In the genomic region with DNA sequence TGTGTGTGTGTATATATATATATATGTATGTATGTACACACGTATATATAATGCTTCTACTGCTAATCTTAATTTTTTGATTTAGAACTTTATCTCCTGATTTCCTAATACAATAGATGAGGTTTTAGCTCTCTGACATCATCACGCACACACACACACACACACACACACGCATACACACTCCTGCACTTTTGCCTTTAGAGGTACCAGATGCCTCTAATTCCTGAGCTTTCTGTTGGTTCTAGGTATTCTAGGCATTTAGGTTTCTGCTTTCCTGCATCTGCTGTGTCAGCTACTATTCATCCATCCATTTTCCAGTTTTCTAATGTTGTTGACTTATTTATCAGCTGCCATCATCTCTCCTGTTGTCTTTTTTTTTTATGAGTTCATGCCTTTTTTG, we compare ENCODE assay signal across 39 cellular contexts.
"Had no signal": no experiment of that assay in that cellular context is flagged by ENCODE, and none has a peak within 500 bp of the region (broad histone marks: within the 10 kb centered on the region; RNA-seq: fewer than 3 reads in every experiment).

No MANE protein-coding gene starts in this region.

- DNase-seq: activated B cell treated with CpG ODN at 0.5 μM for 24 hours; activated CD4-positive, alpha-beta memory T cell treated with anti-CD3 and anti-CD28 coated beads for 36 hours; activated CD4-positive, alpha-beta T cell treated with anti-CD3 and anti-CD28 coated beads for 4 hours; activated CD4-positive, alpha-beta T cell treated with anti-CD3 and anti-CD28 coated beads, Interleukin-2, amount 10 ng/mL, durations not matched to agents 24 days and 14 days; activated CD4-positive, alpha-beta T cell treated with anti-CD3 and anti-CD28 coated beads, Interleukin-2, amount 50 U/mL, for 1 hour; activated CD4-positive, alpha-beta T cell treated with anti-CD3 and anti-CD28 coated beads, Interleukin-2, amount 50 U/mL, for 4 hours; activated CD4-positive, CD25-positive, alpha-beta regulatory T cell treated with anti-CD3 and anti-CD28 coated beads, Interleukin-2, amount 50 U/mL, for 72 hours; activated CD8-positive, alpha-beta memory T cell treated with anti-CD3 and anti-CD28 coated beads, Interleukin-2, amount 50 U/mL, for 4 hours; activated CD8-positive, alpha-beta T cell treated with anti-CD3 and anti-CD28 coated beads for 36 hours; activated effector memory CD4-positive, alpha-beta T cell treated with anti-CD3 and anti-CD28 coated beads, Interleukin-2, amount 50 U/mL, for 16 hours; activated gamma-delta T cell treated with Interleukin-2 at 50 U/mL for 16 hours; activated naive CD4-positive, alpha-beta T cell; activated naive CD4-positive, alpha-beta T cell treated with anti-CD3 and anti-CD28 coated beads for 36 hours; activated naive CD4-positive, alpha-beta T cell treated with anti-CD3 and anti-CD28 coated beads, Interleukin-2, amount 50 U/mL, for 16 hours; activated naive CD8-positive, alpha-beta T cell treated with anti-CD3 and anti-CD28 coated beads for 36 hours; activated T-cell treated with anti-CD3 and anti-CD28 coated beads for 4 hours; activated T-cell treated with anti-CD3 and anti-CD28 coated beads, Interleukin-2, amount 50 U/mL, for 1 hour; activated T-cell treated with anti-CD3 and anti-CD28 coated beads, Interleukin-2, amount 50 U/mL, for 4 hours; activated T-cell treated with anti-CD3 and anti-CD28 coated beads, Interleukin-2, amount 50 U/mL, for 72 hours; adrenal gland; amniotic stem cell; aorta; body of pancreas; brain microvascular endothelial cell; caudate nucleus; cerebellar nuclear complex; T-helper 1 cell; T-helper 2 cell; T-helper 9 cell had no signal

- H3K36me3 Mint-ChIP-seq: activated CD4-positive, alpha-beta memory T cell treated with anti-CD3 and anti-CD28 coated beads for 36 hours; activated naive CD4-positive, alpha-beta T cell treated with anti-CD3 and anti-CD28 coated beads, Interleukin-2, amount 50 U/mL, for 72 hours; activated naive CD8-positive, alpha-beta T cell treated with anti-CD3 and anti-CD28 coated beads for 36 hours had no signal

- H3K9me3 Mint-ChIP-seq: activated B cell treated with CpG ODN at 0.5 μM for 24 hours; activated CD4-positive, alpha-beta memory T cell treated with anti-CD3 and anti-CD28 coated beads for 36 hours; activated CD4-positive, alpha-beta T cell treated with anti-CD3 and anti-CD28 coated beads, Interleukin-2, amount 10 ng/mL, durations not matched to agents 24 days and 14 days; activated CD8-positive, alpha-beta T cell treated with anti-CD3 and anti-CD28 coated beads for 36 hours; activated naive CD4-positive, alpha-beta T cell treated with anti-CD3 and anti-CD28 coated beads for 36 hours; activated naive CD8-positive, alpha-beta T cell treated with anti-CD3 and anti-CD28 coated beads for 36 hours; activated T-cell treated with anti-CD3 and anti-CD28 coated beads, Interleukin-2, amount 50 U/mL, for 4 hours; activated T-helper 1 cell treated with anti-CD3 and anti-CD28 coated beads, Interleukin-12 subunit alpha, Interleukin-12 subunit beta, Interleukin-2, Interleukin-4 antibody, amounts not matched to agents 30 ng/mL and 10 ng/mL and 1 ng/mL, durations not matched to agents 14 hours and 24 hours and 36 hours; T-helper 1 cell treated with Interleukin-12 subunit alpha and Interleukin-12 subunit beta and Interleukin-4 antibody, amounts not matched to agents 30 μg/mL and 1 μg/mL, for 36 hours; T-helper 2 cell treated with Interferon-gamma antibody and Interleukin-4, amounts not matched to agents 5 μg/mL and 100 μg/mL, for 36 hours had no signal

- H3K4me3 Mint-ChIP-seq: activated B cell treated with CpG ODN at 0.5 μM for 24 hours; activated CD4-positive, alpha-beta memory T cell treated with anti-CD3 and anti-CD28 coated beads for 36 hours; activated CD4-positive, alpha-beta T cell treated with anti-CD3 and anti-CD28 coated beads, Interleukin-2, amount 10 ng/mL, durations not matched to agents 24 days and 14 days; activated CD8-positive, alpha-beta T cell treated with anti-CD3 and anti-CD28 coated beads for 36 hours; activated naive CD4-positive, alpha-beta T cell treated with anti-CD3 and anti-CD28 coated beads for 36 hours; activated naive CD8-positive, alpha-beta T cell treated with anti-CD3 and anti-CD28 coated beads for 36 hours; activated T-cell treated with anti-CD3 and anti-CD28 coated beads, Interleukin-2, amount 50 U/mL, for 4 hours; activated T-cell treated with anti-CD3 and anti-CD28 coated beads, Interleukin-2, amount 50 U/mL, for 72 hours; activated T-helper 1 cell treated with anti-CD3 and anti-CD28 coated beads, Interleukin-12 subunit alpha, Interleukin-12 subunit beta, Interleukin-2, Interleukin-4 antibody, amounts not matched to agents 30 ng/mL and 10 ng/mL and 1 ng/mL, durations not matched to agents 14 hours and 24 hours and 36 hours; activated T-helper 17 cell treated with anti-CD3 and anti-CD28 coated beads, Interleukin-2, amount 50 U/mL, for 72 hours; central memory CD8-positive, alpha-beta T cell; T-helper 1 cell treated with Interleukin-12 subunit alpha and Interleukin-12 subunit beta and Interleukin-4 antibody, amounts not matched to agents 30 μg/mL and 1 μg/mL, for 36 hours; T-helper 2 cell treated with Interferon-gamma antibody and Interleukin-4, amounts not matched to agents 5 μg/mL and 100 μg/mL, for 36 hours had no signal

- FAIRE-seq: astrocyte, TTC549 had no signal

- H3K4me3 ChIP-seq: adrenal gland, body of pancreas, breast epithelium had no signal

- H3K27me3 ChIP-seq: adrenal gland, body of pancreas, brain microvascular endothelial cell, breast epithelium had no signal

- H3K36me3 ChIP-seq: adrenal gland, brain microvascular endothelial cell, breast epithelium had no signal

- H3K27me3 Mint-ChIP-seq: activated B cell treated with CpG ODN at 0.5 μM for 24 hours; activated CD4-positive, alpha-beta memory T cell treated with anti-CD3 and anti-CD28 coated beads for 36 hours; activated CD4-positive, alpha-beta T cell treated with anti-CD3 and anti-CD28 coated beads, Interleukin-2, amount 10 ng/mL, durations not matched to agents 24 days and 14 days; central memory CD8-positive, alpha-beta T cell had no signal

- H3K9me3 ChIP-seq: adrenal gland, body of pancreas, breast epithelium had no signal

- H3K27ac ChIP-seq: adrenal gland, body of pancreas, brain microvascular endothelial cell, breast epithelium, VCaP had no signal

- H3K4me1 Mint-ChIP-seq: activated B cell treated with CpG ODN at 0.5 μM for 24 hours; activated CD4-positive, alpha-beta T cell treated with anti-CD3 and anti-CD28 coated beads, Interleukin-2, amount 10 ng/mL, durations not matched to agents 24 days and 14 days; activated naive CD8-positive, alpha-beta T cell treated with anti-CD3 and anti-CD28 coated beads for 36 hours; activated T-helper 17 cell treated with anti-CD3 and anti-CD28 coated beads, Interleukin-2, amount 50 U/mL, for 72 hours; central memory CD8-positive, alpha-beta T cell had no signal

- ATAC-seq: activated CD8-positive, alpha-beta T cell treated with anti-CD3 and anti-CD28 coated beads for 36 hours; activated naive CD4-positive, alpha-beta T cell treated with anti-CD3 and anti-CD28 coated beads, Interleukin-2, amount 50 U/mL, for 72 hours; activated T-cell treated with anti-CD3 and anti-CD28 coated beads, Interleukin-2, amount 50 U/mL, for 4 hours; activated T-cell treated with anti-CD3 and anti-CD28 coated beads, Interleukin-2, amount 50 U/mL, for 72 hours; activated T-helper 17 cell treated with anti-CD3 and anti-CD28 coated beads, Interleukin-2, amount 50 U/mL, for 72 hours; body of pancreas had no signal

- H3K27ac Mint-ChIP-seq: activated B cell treated with CpG ODN at 0.5 μM for 24 hours; activated CD4-positive, alpha-beta memory T cell treated with anti-CD3 and anti-CD28 coated beads for 36 hours; activated CD4-positive, alpha-beta T cell treated with anti-CD3 and anti-CD28 coated beads, Interleukin-2, amount 10 ng/mL, durations not matched to agents 24 days and 14 days; activated CD8-positive, alpha-beta T cell treated with anti-CD3 and anti-CD28 coated beads for 36 hours; activated naive CD4-positive, alpha-beta T cell treated with anti-CD3 and anti-CD28 coated beads for 36 hours; activated naive CD4-positive, alpha-beta T cell treated with anti-CD3 and anti-CD28 coated beads, Interleukin-2, amount 50 U/mL, for 72 hours; activated naive CD8-positive, alpha-beta T cell treated with anti-CD3 and anti-CD28 coated beads for 36 hours; activated T-cell treated with anti-CD3 and anti-CD28 coated beads, Interleukin-2, amount 50 U/mL, for 72 hours; activated T-helper 1 cell treated with anti-CD3 and anti-CD28 coated beads, Interleukin-12 subunit alpha, Interleukin-12 subunit beta, Interleukin-2, Interleukin-4 antibody, amounts not matched to agents 30 ng/mL and 10 ng/mL and 1 ng/mL, durations not matched to agents 14 hours and 24 hours and 36 hours; activated T-helper 17 cell treated with anti-CD3 and anti-CD28 coated beads, Interleukin-2, amount 50 U/mL, for 72 hours; T-helper 1 cell treated with Interleukin-12 subunit alpha and Interleukin-12 subunit beta and Interleukin-4 antibody, amounts not matched to agents 30 μg/mL and 1 μg/mL, for 36 hours; T-helper 2 cell treated with Interferon-gamma antibody and Interleukin-4, amounts not matched to agents 5 μg/mL and 100 μg/mL, for 36 hours had no signal

- H3K4me1 ChIP-seq: adrenal gland, body of pancreas, breast epithelium had no signal
